20 cellular contexts compared by ENCODE assay signal in the genomic region with DNA sequence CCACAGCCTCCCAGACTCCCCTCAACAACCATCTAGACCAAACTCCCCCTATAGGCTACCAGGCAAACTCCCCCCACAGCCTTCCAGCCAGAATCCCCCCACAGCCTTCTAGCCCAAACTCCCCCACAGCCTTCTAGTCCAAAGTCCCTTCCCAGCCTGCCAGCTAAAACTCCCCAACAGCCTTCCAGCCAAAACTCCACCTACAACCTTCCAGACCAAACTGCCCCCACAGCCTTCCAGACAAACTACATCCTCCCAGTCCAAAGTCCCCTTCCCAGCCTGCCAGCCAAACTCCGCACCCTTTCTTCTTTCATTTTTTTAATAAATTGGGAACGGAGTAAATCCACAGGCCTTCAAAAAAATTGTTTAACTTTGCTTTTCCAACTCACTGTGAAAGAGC. TPM values are rescaled to one million over a fixed set of nuclear protein-coding genes. Genes with fewer than 3 reads are reported as not detected.
DNase-seq lines count a peak whose midpoint lies in the region; ATAC-seq, FAIRE-seq and TF ChIP-seq lines count a peak whose summit lies in the region.
"Had no signal": no experiment of that assay in that cellular context is flagged by ENCODE, and none has a peak within 500 bp of the region (broad histone marks: within the 10 kb centered on the region; RNA-seq: fewer than 3 reads in every experiment).

No MANE protein-coding gene starts in this region.

- H3K4me1 ChIP-seq in uterus (no peaks in the 10 kb centered on the region), small intestine (ENCODE audit: control insufficient read depth in 2 of 2, insufficient read depth in 1 of 2, low read depth in 1 of 2, low read length in 1 of 2) (peaks cover 0 to under 1% of the 10 kb centered on the region in 2 donors)

- ATAC-seq in stimulated activated memory B cell treated with anti-CD40 and anti-IgM and Interleukin-4, amounts not matched to agents 10 μg/mL and 1 μg/mL and 100 μg/mL, for 72 hours: no peak
- ATAC-seq: Panc1 had no signal

- H3K27ac ChIP-seq in uterus: peak overlapping the region; percentile 41 to 45
- peak overlapping the region in 1 of 2 donors; percentile 62 for H3K27ac ChIP-seq in small intestine (ENCODE audit: low read depth in 1 of 2, low read length in 1 of 2)
- H3K27ac ChIP-seq: 22Rv1 had no signal

- no peaks in the 10 kb centered on the region for H3K36me3 ChIP-seq in uterus
- no peaks in the 10 kb centered on the region for H3K36me3 ChIP-seq in small intestine (ENCODE audit: control insufficient read depth in 2 of 2, insufficient read depth in 2 of 2, low read length in 2 of 2)
- H3K36me3 ChIP-seq: MG63 had no signal

- FAIRE-seq in endometrium (lab: Jason Lieb, UNC) (peak; percentile 72), small intestine (lab: Jason Lieb, UNC) (no peak)
- FAIRE-seq: GM12891, H54 had no signal

- no peaks in the 10 kb centered on the region for H3K9me3 ChIP-seq in uterus
- no peaks in the 10 kb centered on the region for H3K9me3 ChIP-seq in small intestine (ENCODE audit: control insufficient read depth, low read depth)
- H3K9me3 ChIP-seq: Caco-2, MG63 had no signal

- TF ChIP-seq POLR2A in uterus (IDR thresholded peaks at IDR 0.05): no peak

- H3K27me3 ChIP-seq in uterus (no peaks in the 10 kb centered on the region), small intestine (ENCODE audit: control insufficient read depth in 2 of 2, insufficient read depth in 2 of 2, low read length in 2 of 2) (no peaks in the 10 kb centered on the region)
- H3K27me3 ChIP-seq: MG63 had no signal

- intact Hi-C loops in uterus (cut with DNase I; ENCODE audit: low total_unique reads): no loop called here

- no peak overlapping the region for H3K27ac Mint-ChIP-seq in stimulated activated memory B cell treated with anti-CD40 and anti-IgM and Interleukin-4, amounts not matched to agents 10 μg/mL and 1 μg/mL and 100 μg/mL, for 72 hours

- no peak for TF ChIP-seq CTCF in uterus (IDR thresholded peaks at IDR 0.05)

- no peaks in the 10 kb centered on the region for H3K36me3 Mint-ChIP-seq in stimulated activated memory B cell treated with anti-CD40 and anti-IgM and Interleukin-4, amounts not matched to agents 10 μg/mL and 1 μg/mL and 100 μg/mL, for 72 hours

- H3K4me1 Mint-ChIP-seq in stimulated activated memory B cell treated with anti-CD40 and anti-IgM and Interleukin-4, amounts not matched to agents 10 μg/mL and 1 μg/mL and 100 μg/mL, for 72 hours: no peaks in the 10 kb centered on the region

- no peak overlapping the region for H3K4me3 ChIP-seq in uterus
- H3K4me3 ChIP-seq in small intestine (ENCODE audit: low read depth in 1 of 2, low read length in 2 of 2): no peak overlapping the region
- H3K4me3 ChIP-seq: MG63 had no signal

- 6 to 28% (median 11%) methylated on average over 2 of the region's 2 CpGs for WGBS in small intestine, 3 donors

- peaks cover 16% of the 10 kb centered on the region for H3K9me3 Mint-ChIP-seq in stimulated activated memory B cell treated with anti-CD40 and anti-IgM and Interleukin-4, amounts not matched to agents 10 μg/mL and 1 μg/mL and 100 μg/mL, for 72 hours

- peaks cover 24% of the 10 kb centered on the region for H3K27me3 Mint-ChIP-seq in stimulated activated memory B cell treated with anti-CD40 and anti-IgM and Interleukin-4, amounts not matched to agents 10 μg/mL and 1 μg/mL and 100 μg/mL, for 72 hours

- no peak overlapping the region for H3K4me3 Mint-ChIP-seq in stimulated activated memory B cell treated with anti-CD40 and anti-IgM and Interleukin-4, amounts not matched to agents 10 μg/mL and 1 μg/mL and 100 μg/mL, for 72 hours

- DNase-seq in NCI-H82 (lab: John Stamatoyannopoulos, UW) (peak; percentile 44), NCI-H82 treated with DMSO at 0.1 percent for 48 hours (lab: John Stamatoyannopoulos, UW; ENCODE audit: unreplicated experiment) (no peak), mucosa of gallbladder (ENCODE audit: low spot score) (peak; percentile 13), uterus (peak; percentile 27 to 45), small intestine (no peak)
- no peak for DNase-seq in activated naive CD4-positive, alpha-beta T cell treated with anti-CD3 and anti-CD28 coated beads, Interleukin-2, amount 50 U/mL, for 16 hours
- DNase-seq: Caco-2, DMS53, MG63, NCI-H1105, NCI-H187, NCI-H446, NCI-H748 treated with DMSO at 0.1 percent for 48 hours, Right ventricle myocardium superior had no signal

RNA-seq across cellular contexts. Expression of gene SYNDIG1, which starts 37.4 kb away (rescaled TPM):
- total RNA-seq in mucosa of gallbladder (5.7 TPM), uterus (1 to 10 TPM in 2 of 4 donors, under 1 TPM in 1, not detected in 1; 0.51 to 3.4 (median 2.8) TPM)
- 1 to 10 TPM in 1 of 3 donors, under 1 TPM in 1, not detected in 1; 0.90 to 1.9 TPM for polyA plus RNA-seq in small intestine
- total RNA-seq: Caco-2 had no signal

Comparison
In these comparisons a context has a peak if more than half of its experiments do, and no peak if none do; other contexts are left out.
1. DNase-seq: peak in NCI-H82 (single experiment), mucosa of gallbladder (single experiment) and uterus (2 of 2); none in NCI-H82 treated with DMSO at 0.1 percent for 48 hours (single experiment), activated naive CD4-positive, alpha-beta T cell treated with anti-CD3 and anti-CD28 coated beads, Interleukin-2, amount 50 U/mL, for 16 hours (single experiment) and small intestine (single experiment).